In genomic region chr4:16026155-16026761, GRCh38 we compare ENCODE assay signal across 8 cellular contexts. TPM values are rescaled to one million over a fixed set of nuclear protein-coding genes. Genes with fewer than 3 reads are reported as not detected.
DNase-seq lines count a peak whose midpoint lies in the region; ATAC-seq and TF ChIP-seq lines count a peak whose summit lies in the region.

No MANE protein-coding gene starts in this region.

- H3K27me3 ChIP-seq in OCI-LY3 (ENCODE audit: low read depth, low read length), result peaks cover 18% of the 10 kb centered on the region

- H4K20me1 ChIP-seq in OCI-LY3 (ENCODE audit: insufficient read depth, low read length), result no peaks in the 10 kb centered on the region

- no peak overlapping the region for H2AFZ ChIP-seq in OCI-LY3 (ENCODE audit: low read depth, low read length)

- H3K4me2 ChIP-seq in OCI-LY3 (ENCODE audit: low read length), result no peak overlapping the region

- H3K79me2 ChIP-seq in OCI-LY3 (ENCODE audit: low read length), result no peaks in the 10 kb centered on the region

- ATAC-seq in HG02588 (IDR thresholded peaks at IDR 0.05; ENCODE audit: unreplicated experiment), result no peak
- no peak for ATAC-seq in HG03095 (IDR thresholded peaks at IDR 0.05; ENCODE audit: unreplicated experiment)

- no peak overlapping the region for H3K27ac ChIP-seq in OCI-LY3 (ENCODE audit: low read length)

- DNase-seq in NCI-H345 (lab: John Stamatoyannopoulos, UW) (peak; percentile 44), NCI-H345 treated with DMSO at 0.1 percent for 48 hours (lab: John Stamatoyannopoulos, UW; ENCODE audit: unreplicated experiment) (no peak), HEK293T (ENCODE audit: extremely low spot score) (peak; percentile 40), dermis microvascular lymphatic vessel endothelial cell (ENCODE audit: low read depth in 2 of 2) (peak; percentile 63 to 66), midbrain (lab: John Stamatoyannopoulos, UW) (peak; percentile 75)

- no peak overlapping the region for H3K9ac ChIP-seq in OCI-LY3 (ENCODE audit: low read length)

- no peaks in the 10 kb centered on the region for H3K9me3 ChIP-seq in OCI-LY3 (ENCODE audit: insufficient read depth, low read length)

- peak; percentile 93 for TF ChIP-seq CTCF in OCI-LY3 (IDR thresholded peaks at IDR 0.05; ENCODE audit: low read depth, low read length)

- no peaks in the 10 kb centered on the region for H3K36me3 ChIP-seq in OCI-LY3 (replicated peaks; ENCODE audit: low read depth, low read length)

- no peak overlapping the region for H3K4me3 ChIP-seq in OCI-LY3 (ENCODE audit: low read length)

- CTCF ChIA-PET in HEK293T (lab: Yijun Ruan, JAX), result interaction anchor here (0.6 kb wide), 1 partner anchor 1151 kb away, joined by 5 read pairs; no protein-coding TSS in a partner anchor

- no peaks in the 10 kb centered on the region for H3K4me1 ChIP-seq in OCI-LY3 (ENCODE audit: low read length)

- POLR2A ChIA-PET in HEK293T (lab: Yijun Ruan, JAX), result no interaction called here

TF ChIP-seq in HEK293T, 16 proteins besides CTCF, POLR2A, EP300 and RAD21:
- TF ChIP-seq FOXM1 (IDR thresholded peaks at IDR 0.05; ENCODE audit: borderline replicate concordance) (no peak), ZNF384 (IDR thresholded peaks at IDR 0.05) (no peak)

RNA-seq across cellular contexts. Expression of gene PROM1, which starts 57.6 kb away (rescaled TPM):
- under 0.01 TPM in 2 replicates for total RNA-seq in dermis microvascular lymphatic vessel endothelial cell
